Comparison of ENCODE assay signal across 1 cellular context in genomic region chr15:43826508-43827286, GRCh38.
TF ChIP-seq lines count a peak whose summit lies in the region.
"Not testable (repeated sequence)": the region's sequence is repeated elsewhere in the genome, so short reads cannot be mapped to it uniquely, and the experiment has no call there.

Gene WDR76 (plus strand): TSS chr15:43827002. CDS start chr15:43827033, 31 bp downstream.

TF ChIP-seq in K562, 482 proteins besides CTCF, POLR2A, EP300 and RAD21 (continued from another document and continues in another):
- TF ChIP-seq ZNF318 (IDR thresholded peaks at IDR 0.05; ENCODE audit: borderline replicate concordance in 1 of 2, low read depth in 1 of 2): 0 out of 4 replicates have a peak, but pooled peaks of 1 of the 2 experiments have one; percentile 25
- TF ChIP-seq ZNF175 (CRISPR knock-in tag; IDR thresholded peaks at IDR 0.05; ENCODE audit: low read depth): peak; percentile 72
- peak; percentile 83 for TF ChIP-seq GTF2E2 (tag; IDR thresholded peaks at IDR 0.05)
- TF ChIP-seq ELF4 (CRISPR knock-in tag; IDR thresholded peaks at IDR 0.05): peak; percentile 51; the same call in 1 of the 2 replicates
- TF ChIP-seq PHF20 (IDR thresholded peaks at IDR 0.05; ENCODE audit: partially characterized antibody): peak; percentile 51
- peak; percentile 62; the same call in 1 of the 2 replicates for TF ChIP-seq GTF2F1 (IDR thresholded peaks at IDR 0.05; ENCODE audit: low read depth, low read length)
- peak; percentile 100 for TF ChIP-seq RB1 (IDR thresholded peaks at IDR 0.05; ENCODE audit: low read depth)
- TF ChIP-seq, protein P1, sequence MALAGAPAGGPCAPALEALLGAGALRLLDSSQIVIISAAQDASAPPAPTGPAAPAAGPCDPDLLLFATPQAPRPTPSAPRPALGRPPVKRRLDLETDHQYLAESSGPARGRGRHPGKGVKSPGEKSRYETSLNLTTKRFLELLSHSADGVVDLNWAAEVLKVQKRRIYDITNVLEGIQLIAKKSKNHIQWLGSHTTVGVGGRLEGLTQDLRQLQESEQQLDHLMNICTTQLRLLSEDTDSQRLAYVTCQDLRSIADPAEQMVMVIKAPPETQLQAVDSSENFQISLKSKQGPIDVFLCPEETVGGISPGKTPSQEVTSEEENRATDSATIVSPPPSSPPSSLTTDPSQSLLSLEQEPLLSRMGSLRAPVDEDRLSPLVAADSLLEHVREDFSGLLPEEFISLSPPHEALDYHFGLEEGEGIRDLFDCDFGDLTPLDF (CRISPR knock-in tag; IDR thresholded peaks at IDR 0.05): peak; percentile 99
- TF ChIP-seq CGGBP1 (CRISPR knock-in tag; IDR thresholded peaks at IDR 0.05): 0 out of 2 replicates have a peak, but pooled peaks have one; percentile 34
- TF ChIP-seq, protein P2, sequence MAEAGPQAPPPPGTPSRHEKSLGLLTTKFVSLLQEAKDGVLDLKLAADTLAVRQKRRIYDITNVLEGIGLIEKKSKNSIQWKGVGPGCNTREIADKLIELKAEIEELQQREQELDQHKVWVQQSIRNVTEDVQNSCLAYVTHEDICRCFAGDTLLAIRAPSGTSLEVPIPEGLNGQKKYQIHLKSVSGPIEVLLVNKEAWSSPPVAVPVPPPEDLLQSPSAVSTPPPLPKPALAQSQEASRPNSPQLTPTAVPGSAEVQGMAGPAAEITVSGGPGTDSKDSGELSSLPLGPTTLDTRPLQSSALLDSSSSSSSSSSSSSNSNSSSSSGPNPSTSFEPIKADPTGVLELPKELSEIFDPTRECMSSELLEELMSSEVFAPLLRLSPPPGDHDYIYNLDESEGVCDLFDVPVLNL (CRISPR knock-in tag; IDR thresholded peaks at IDR 0.05; ENCODE audit: low read depth): peak; percentile 84; the same call in 1 of the 2 replicates
- TF ChIP-seq CEBPB (tag; IDR thresholded peaks at IDR 0.05): peak; percentile 68
- peak; percentile 60 for TF ChIP-seq DPF2 (IDR thresholded peaks at IDR 0.05)
- not testable (repeated sequence) for TF ChIP-seq NR2C2 (CRISPR knock-in tag; IDR thresholded peaks at IDR 0.05); TOE1 (CRISPR knock-in tag; IDR thresholded peaks at IDR 0.05; ENCODE audit: borderline replicate concordance, low read depth); FOXM1 (IDR thresholded peaks at IDR 0.05; ENCODE audit: low read depth); NR4A1 (CRISPR knock-in tag; IDR thresholded peaks at IDR 0.05)
- peak; percentile 41; the same call in 1 of the 2 replicates for TF ChIP-seq NR2C2 (tag; IDR thresholded peaks at IDR 0.05)
- TF ChIP-seq, protein P3, sequence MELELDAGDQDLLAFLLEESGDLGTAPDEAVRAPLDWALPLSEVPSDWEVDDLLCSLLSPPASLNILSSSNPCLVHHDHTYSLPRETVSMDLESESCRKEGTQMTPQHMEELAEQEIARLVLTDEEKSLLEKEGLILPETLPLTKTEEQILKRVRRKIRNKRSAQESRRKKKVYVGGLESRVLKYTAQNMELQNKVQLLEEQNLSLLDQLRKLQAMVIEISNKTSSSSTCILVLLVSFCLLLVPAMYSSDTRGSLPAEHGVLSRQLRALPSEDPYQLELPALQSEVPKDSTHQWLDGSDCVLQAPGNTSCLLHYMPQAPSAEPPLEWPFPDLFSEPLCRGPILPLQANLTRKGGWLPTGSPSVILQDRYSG (tag; conservative IDR thresholded peaks at IDR 0.05; ENCODE audit: low read depth): peak; percentile 69; the same call in 1 of the 2 replicates
- peak; percentile 81 for TF ChIP-seq TAF1 (IDR thresholded peaks at IDR 0.05; ENCODE audit: control insufficient read depth, extremely low read depth, insufficient read depth, low read length, severe bottlenecking)
- TF ChIP-seq, protein P4, sequence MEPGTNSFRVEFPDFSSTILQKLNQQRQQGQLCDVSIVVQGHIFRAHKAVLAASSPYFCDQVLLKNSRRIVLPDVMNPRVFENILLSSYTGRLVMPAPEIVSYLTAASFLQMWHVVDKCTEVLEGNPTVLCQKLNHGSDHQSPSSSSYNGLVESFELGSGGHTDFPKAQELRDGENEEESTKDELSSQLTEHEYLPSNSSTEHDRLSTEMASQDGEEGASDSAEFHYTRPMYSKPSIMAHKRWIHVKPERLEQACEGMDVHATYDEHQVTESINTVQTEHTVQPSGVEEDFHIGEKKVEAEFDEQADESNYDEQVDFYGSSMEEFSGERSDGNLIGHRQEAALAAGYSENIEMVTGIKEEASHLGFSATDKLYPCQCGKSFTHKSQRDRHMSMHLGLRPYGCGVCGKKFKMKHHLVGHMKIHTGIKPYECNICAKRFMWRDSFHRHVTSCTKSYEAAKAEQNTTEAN (CRISPR knock-in tag; IDR thresholded peaks at IDR 0.05): peak; percentile 88; the same call in 1 of the 2 replicates
- peak; percentile 57 for TF ChIP-seq KDM5B (IDR thresholded peaks at IDR 0.05; ENCODE audit: insufficient replicate concordance, low read depth, low read length)
- TF ChIP-seq TOE1 (IDR thresholded peaks at IDR 0.05; ENCODE audit: borderline replicate concordance): peak; percentile 20; the same call in 1 of the 2 replicates
- peak; percentile 73; the same call in 1 of the 2 replicates for TF ChIP-seq FOXM1 (CRISPR knock-in tag; IDR thresholded peaks at IDR 0.05; ENCODE audit: low read depth)
- TF ChIP-seq FOXP4 (CRISPR knock-in tag; IDR thresholded peaks at IDR 0.05; ENCODE audit: borderline replicate concordance): peak; percentile 53; the same call in 1 of the 2 replicates
- peak; percentile 54 for TF ChIP-seq CCNT2 (IDR thresholded peaks at IDR 0.05; ENCODE audit: borderline replicate concordance, extremely low read depth, insufficient read length, low read depth, low read length)
- TF ChIP-seq, protein P5, sequence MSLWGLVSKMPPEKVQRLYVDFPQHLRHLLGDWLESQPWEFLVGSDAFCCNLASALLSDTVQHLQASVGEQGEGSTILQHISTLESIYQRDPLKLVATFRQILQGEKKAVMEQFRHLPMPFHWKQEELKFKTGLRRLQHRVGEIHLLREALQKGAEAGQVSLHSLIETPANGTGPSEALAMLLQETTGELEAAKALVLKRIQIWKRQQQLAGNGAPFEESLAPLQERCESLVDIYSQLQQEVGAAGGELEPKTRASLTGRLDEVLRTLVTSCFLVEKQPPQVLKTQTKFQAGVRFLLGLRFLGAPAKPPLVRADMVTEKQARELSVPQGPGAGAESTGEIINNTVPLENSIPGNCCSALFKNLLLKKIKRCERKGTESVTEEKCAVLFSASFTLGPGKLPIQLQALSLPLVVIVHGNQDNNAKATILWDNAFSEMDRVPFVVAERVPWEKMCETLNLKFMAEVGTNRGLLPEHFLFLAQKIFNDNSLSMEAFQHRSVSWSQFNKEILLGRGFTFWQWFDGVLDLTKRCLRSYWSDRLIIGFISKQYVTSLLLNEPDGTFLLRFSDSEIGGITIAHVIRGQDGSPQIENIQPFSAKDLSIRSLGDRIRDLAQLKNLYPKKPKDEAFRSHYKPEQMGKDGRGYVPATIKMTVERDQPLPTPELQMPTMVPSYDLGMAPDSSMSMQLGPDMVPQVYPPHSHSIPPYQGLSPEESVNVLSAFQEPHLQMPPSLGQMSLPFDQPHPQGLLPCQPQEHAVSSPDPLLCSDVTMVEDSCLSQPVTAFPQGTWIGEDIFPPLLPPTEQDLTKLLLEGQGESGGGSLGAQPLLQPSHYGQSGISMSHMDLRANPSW (CRISPR knock-in tag; IDR thresholded peaks at IDR 0.05): 0 out of 2 replicates have a peak, but pooled peaks have one; percentile 65
- peak; percentile 52 for TF ChIP-seq TAF9B (IDR thresholded peaks at IDR 0.05; ENCODE audit: partially characterized antibody)
- TF ChIP-seq DACH1 (IDR thresholded peaks at IDR 0.05; ENCODE audit: partially characterized antibody): peak; percentile 6
- peak in 1 of 2 experiments; percentile 55; a peak in 2 of 3 replicates for TF ChIP-seq CBX3 (IDR thresholded peaks at IDR 0.05; ENCODE audit: borderline replicate concordance in 1 of 2, low read length in 2 of 2)
- 0 out of 2 replicates have a peak, but pooled peaks have one; percentile 5 for TF ChIP-seq NR4A1 (tag; IDR thresholded peaks at IDR 0.05)
- TF ChIP-seq CBFB (CRISPR knock-in tag; IDR thresholded peaks at IDR 0.05): peak; percentile 72; the same call in 1 of the 2 replicates
- peak; percentile 83 for TF ChIP-seq FOXK1 (CRISPR knock-in tag; IDR thresholded peaks at IDR 0.05; ENCODE audit: borderline replicate concordance)
- 0 out of 2 replicates have a peak, but pooled peaks have one; percentile 22 for TF ChIP-seq ZNF384 (IDR thresholded peaks at IDR 0.05; ENCODE audit: low read depth, low read length)
- peak; percentile 43 for TF ChIP-seq HMGN3 (IDR thresholded peaks at IDR 0.05; ENCODE audit: borderline replicate concordance, extremely low read depth, insufficient read length, low read depth, low read length)
- TF ChIP-seq E2F8 (IDR thresholded peaks at IDR 0.05; ENCODE audit: low read depth, partially characterized antibody): peak; percentile 99
- TF ChIP-seq CBX1 (IDR thresholded peaks at IDR 0.05; ENCODE audit: low read depth): peak; percentile 76
- TF ChIP-seq FOXP1 (CRISPR knock-in tag; IDR thresholded peaks at IDR 0.05): peak; percentile 50; the same call in 1 of the 2 replicates
